ENCODE assay signal across 12 cellular contexts in genomic region chr6:51559059-51559458, GRCh38.
DNase-seq lines count a peak whose midpoint lies in the region; ATAC-seq, FAIRE-seq and TF ChIP-seq lines count a peak whose summit lies in the region.
"Had no signal": no experiment of that assay in that cellular context is flagged by ENCODE, and none has a peak within 500 bp of the region (broad histone marks: within the 10 kb centered on the region; RNA-seq: fewer than 3 reads in every experiment).

No MANE protein-coding gene starts in this region.

- H3K27me3 ChIP-seq in H1 (replicated peaks in 1 of 4; ENCODE audit: control insufficient read depth in 3 of 4, extremely low read depth in 1 of 4, insufficient read depth in 3 of 4, low read length in 3 of 4), result no peaks in the 10 kb centered on the region
- H3K27me3 ChIP-seq in small intestine (ENCODE audit: control insufficient read depth in 2 of 2, insufficient read depth in 2 of 2, low read length in 2 of 2), result no peaks in the 10 kb centered on the region

- no peaks in the 10 kb centered on the region for H3K36me3 ChIP-seq in H1 (ENCODE audit: control insufficient read depth in 2 of 4, insufficient read depth in 4 of 4, low read length in 3 of 4)
- no peaks in the 10 kb centered on the region for H3K36me3 ChIP-seq in small intestine (ENCODE audit: control insufficient read depth in 2 of 2, insufficient read depth in 2 of 2, low read length in 2 of 2)

- no peak overlapping the region for H2BK5ac ChIP-seq in H1 (ENCODE audit: low read depth, low read length)

- no peaks in the 10 kb centered on the region for H3K9me3 Mint-ChIP-seq in activated T-cell treated with anti-CD3 and anti-CD28 coated beads, Interleukin-2, amount 50 U/mL, for 4 hours
- H3K9me3 Mint-ChIP-seq: activated naive CD8-positive, alpha-beta T cell treated with anti-CD3 and anti-CD28 coated beads, Interleukin-2, amount 10 ng/mL, durations not matched to agents 7 days and 5 days; dendritic cell treated with granulocyte-macrophage colony-stimulating factor and Interleukin-4, amounts not matched to agents 40 ng/mL and 50 ng/mL, for 4 days; stimulated activated naive CD8-positive, alpha-beta T cell treated with anti-CD3 and anti-CD28 coated beads, Interleukin-15, Interleukin-2, amounts not matched to agents 100 ng/mL and 50 ng/mL, for 24 hours had no signal

- no peak overlapping the region for H3K18ac ChIP-seq in H1 (ENCODE audit: extremely low read depth, low read length)

- H3K4me3 ChIP-seq in H1 (ENCODE audit: extremely low read depth in 1 of 4, insufficient read depth in 2 of 4, low read depth in 3 of 4, low read length in 4 of 4), result no peak overlapping the region
- no peak overlapping the region for H3K4me3 ChIP-seq in small intestine (ENCODE audit: low read depth in 1 of 2, low read length in 2 of 2)

- TF ChIP-seq RAD21 in H1 (IDR thresholded peaks at IDR 0.05 in 1 of 2, conservative IDR thresholded peaks at IDR 0.05 in 1 of 2; ENCODE audit: low read depth in 2 of 2, low read length in 2 of 2), result peak; percentile 54 to 64

- ATAC-seq in HG03039 (IDR thresholded peaks at IDR 0.05; ENCODE audit: unreplicated experiment) (no peak), GM21381 (IDR thresholded peaks at IDR 0.05; ENCODE audit: unreplicated experiment) (no peak)
- ATAC-seq in activated T-cell treated with anti-CD3 and anti-CD28 coated beads, Interleukin-2, amount 50 U/mL, for 4 hours, result no peak

- H2BK12ac ChIP-seq in H1 (ENCODE audit: low read depth, low read length), result no peak overlapping the region

- H3K4me1 Mint-ChIP-seq in activated T-cell treated with anti-CD3 and anti-CD28 coated beads, Interleukin-2, amount 50 U/mL, for 4 hours (ENCODE audit: low read depth), result no peaks in the 10 kb centered on the region
- H3K4me1 Mint-ChIP-seq: activated naive CD8-positive, alpha-beta T cell treated with anti-CD3 and anti-CD28 coated beads, Interleukin-2, amount 10 ng/mL, durations not matched to agents 7 days and 5 days had no signal

- no peak overlapping the region for H3K27ac ChIP-seq in H1 (ENCODE audit: low read depth, low read length)
- H3K27ac ChIP-seq in small intestine (ENCODE audit: low read depth in 1 of 2, low read length in 1 of 2), result no peak overlapping the region

- no peak overlapping the region for H3K4me2 ChIP-seq in H1 (ENCODE audit: insufficient read depth in 1 of 2, low read depth in 2 of 2, low read length in 2 of 2)

- no peaks in the 10 kb centered on the region for H3K36me3 Mint-ChIP-seq in activated T-cell treated with anti-CD3 and anti-CD28 coated beads, Interleukin-2, amount 50 U/mL, for 4 hours (ENCODE audit: insufficient read depth)
- H3K36me3 Mint-ChIP-seq: activated naive CD8-positive, alpha-beta T cell treated with anti-CD3 and anti-CD28 coated beads, Interleukin-2, amount 10 ng/mL, durations not matched to agents 7 days and 5 days had no signal

- H3K4me1 ChIP-seq in H1 (replicated peaks in 1 of 4; ENCODE audit: control insufficient read depth in 3 of 4, insufficient read depth in 4 of 4, low read length in 3 of 4) (0 out of 7 replicates have a peak, but pooled peaks cover 0 to under 1% (median 0%) of the 10 kb centered on the region in 4 experiments), small intestine (ENCODE audit: control insufficient read depth in 2 of 2, insufficient read depth in 1 of 2, low read depth in 1 of 2, low read length in 1 of 2) (no peaks in the 10 kb centered on the region)

- no peak overlapping the region for H3K9ac ChIP-seq in H1 (replicated peaks in 1 of 4; ENCODE audit: extremely low read depth in 1 of 4, low read depth in 3 of 4, low read length in 3 of 4)

- H2BK15ac ChIP-seq in H1 (ENCODE audit: low read length), result no peak overlapping the region

- no peaks in the 10 kb centered on the region for H3K79me2 ChIP-seq in H1 (ENCODE audit: control insufficient read depth in 1 of 2, insufficient read depth in 2 of 2, low read length in 2 of 2)

- no peak overlapping the region for H2AFZ ChIP-seq in H1 (ENCODE audit: low read length)

- TF ChIP-seq EP300 in H1 (IDR thresholded peaks at IDR 0.05; ENCODE audit: borderline replicate concordance in 1 of 2, low read depth in 2 of 2, low read length in 2 of 2), result no peak

- WGBS in H1 (ENCODE audit: extremely low coverage in 1 of 2, insufficient coverage in 1 of 2, insufficient read length in 1 of 2, insufficient replicate concordance in 2 of 2, low coverage in 1 of 2, low lambda C conversion rate in 2 of 2, missing lambda C conversion rate in 1 of 2), 2 experiments, result 89% methylated on average over 2 of the region's 2 CpGs; no CpG with 5 or more reads in 1 of the 2 experiments
- 54 to 71% (median 66%) methylated on average over 2 of the region's 2 CpGs for WGBS in small intestine, 3 donors

- no peaks in the 10 kb centered on the region for H3K23me2 ChIP-seq in H1 (ENCODE audit: low read depth, low read length)

- H3K9me3 ChIP-seq in H1 (ENCODE audit: insufficient read depth in 2 of 2, low read depth in 1 of 2, low read length in 1 of 2), result no peaks in the 10 kb centered on the region
- no peaks in the 10 kb centered on the region for H3K9me3 ChIP-seq in small intestine (ENCODE audit: control insufficient read depth, low read depth)

- FAIRE-seq in GM18507 (lab: Jason Lieb, UNC) (peak; percentile 62), H1 (lab: Jason Lieb, UNC) (peak; percentile 68), small intestine (lab: Jason Lieb, UNC) (no peak)
- FAIRE-seq: frontal cortex had no signal

- no peaks in the 10 kb centered on the region for H3K27me3 Mint-ChIP-seq in activated T-cell treated with anti-CD3 and anti-CD28 coated beads, Interleukin-2, amount 50 U/mL, for 4 hours (ENCODE audit: low read depth)
- H3K27me3 Mint-ChIP-seq: activated naive CD8-positive, alpha-beta T cell treated with anti-CD3 and anti-CD28 coated beads, Interleukin-2, amount 10 ng/mL, durations not matched to agents 7 days and 5 days; dendritic cell treated with granulocyte-macrophage colony-stimulating factor and Interleukin-4, amounts not matched to agents 40 ng/mL and 50 ng/mL, for 4 days; stimulated activated naive CD8-positive, alpha-beta T cell treated with anti-CD3 and anti-CD28 coated beads, Interleukin-15, Interleukin-2, amounts not matched to agents 100 ng/mL and 50 ng/mL, for 24 hours had no signal

- H4K5ac ChIP-seq in H1 (ENCODE audit: insufficient read length, low read depth, low read length), result no peak overlapping the region

- H3K56ac ChIP-seq in H1 (replicated peaks; ENCODE audit: insufficient read length, low read depth, low read length), result no peak overlapping the region

- H3K79me1 ChIP-seq in H1 (ENCODE audit: low read depth, low read length), result no peaks in the 10 kb centered on the region

- POLR2A ChIA-PET in H1 (lab: Charles Lee; ENCODE audit: partially characterized antibody), result no interaction called here

- H2BK120ac ChIP-seq in H1 (replicated peaks; ENCODE audit: low read depth, low read length), result no peak overlapping the region

- H3K4me3 Mint-ChIP-seq in activated T-cell treated with anti-CD3 and anti-CD28 coated beads, Interleukin-2, amount 50 U/mL, for 4 hours, result no peak overlapping the region
- H3K4me3 Mint-ChIP-seq: activated naive CD8-positive, alpha-beta T cell treated with anti-CD3 and anti-CD28 coated beads, Interleukin-2, amount 10 ng/mL, durations not matched to agents 7 days and 5 days; dendritic cell treated with granulocyte-macrophage colony-stimulating factor and Interleukin-4, amounts not matched to agents 40 ng/mL and 50 ng/mL, for 4 days; stimulated activated naive CD8-positive, alpha-beta T cell treated with anti-CD3 and anti-CD28 coated beads, Interleukin-15, Interleukin-2, amounts not matched to agents 100 ng/mL and 50 ng/mL, for 24 hours had no signal

- no peak overlapping the region for H2AK5ac ChIP-seq in H1 (ENCODE audit: low read depth, low read length)

- H3K4ac ChIP-seq in H1 (replicated peaks; ENCODE audit: insufficient read length, low read depth, low read length), result no peak overlapping the region

- TF ChIP-seq CTCF in H1 (IDR thresholded peaks at IDR 0.05; ENCODE audit: control extremely low read depth in 1 of 3, insufficient read depth in 1 of 3, low read depth in 1 of 3, low read length in 3 of 3), result peak in 1 of 3 experiments; percentile 47; a peak in 1 of 4 replicates

- CTCF ChIA-PET in H1 (lab: Charles Lee; ENCODE audit: partially characterized antibody), result interaction anchor here (0.6 to 3.2 kb wide), 5 partner anchors 11 to 461 kb away, joined by 3 to 15 read pairs (median 3); no protein-coding TSS in a partner anchor

- no peak overlapping the region for H2BK20ac ChIP-seq in H1 (ENCODE audit: low read length)

- DNase-seq in GM18507 (ENCODE audit: extremely low spot score, insufficient read length, low read depth) (no peak), NCI-H526 treated with DMSO at 0.1 percent for 48 hours (lab: John Stamatoyannopoulos, UW) (peak; percentile 58), H1 (ENCODE audit: low read depth in 1 of 2, low spot score in 2 of 2) (no peak), small intestine (peak; percentile 2)
- DNase-seq in activated T-cell treated with anti-CD3 and anti-CD28 coated beads, Interleukin-2, amount 50 U/mL, for 4 hours, result no peak
- DNase-seq: activated naive CD8-positive, alpha-beta T cell treated with anti-CD3 and anti-CD28 coated beads, Interleukin-2, amount 10 ng/mL, durations not matched to agents 7 days and 5 days; NCI-H1417 treated with DMSO at 0.1 percent for 48 hours had no signal

- no peak overlapping the region for H3K14ac ChIP-seq in H1 (ENCODE audit: insufficient read length)

- no peak for TF ChIP-seq POLR2A in H1 (IDR thresholded peaks at IDR 0.05; ENCODE audit: control extremely low read depth in 1 of 2, low read depth in 2 of 2, low read length in 2 of 2)

- no peak overlapping the region for H3K23ac ChIP-seq in H1 (ENCODE audit: insufficient read length)

- no peak overlapping the region for H4K91ac ChIP-seq in H1 (replicated peaks; ENCODE audit: insufficient read length, low read length)

- H4K8ac ChIP-seq in H1 (ENCODE audit: extremely low read depth, insufficient read depth, low read length), result no peak overlapping the region

- no peaks in the 10 kb centered on the region for H4K20me1 ChIP-seq in H1 (replicated peaks in 1 of 2; ENCODE audit: control insufficient read depth in 1 of 2, insufficient read depth in 2 of 2, low read length in 2 of 2)

TF ChIP-seq in H1, 55 proteins besides CTCF, POLR2A, EP300 and RAD21 (continues in another document):
- TF ChIP-seq KDM4A (IDR thresholded peaks at IDR 0.05; ENCODE audit: low read depth, low read length, severe bottlenecking) (no peak), TAF1 (IDR thresholded peaks at IDR 0.05; ENCODE audit: low read depth, low read length) (no peak), HDAC6 (IDR thresholded peaks at IDR 0.05; ENCODE audit: low read depth, low read length) (no peak), CREB1 (IDR thresholded peaks at IDR 0.05) (no peak), SIRT6 (IDR thresholded peaks at IDR 0.05; ENCODE audit: low read length) (no peak), JUND (IDR thresholded peaks at IDR 0.05; ENCODE audit: low read length) (no peak), HDAC2 (IDR thresholded peaks at IDR 0.05; ENCODE audit: borderline replicate concordance in 1 of 2, low read depth in 2 of 2, low read length in 2 of 2) (no peak), NANOG (IDR thresholded peaks at IDR 0.05; ENCODE audit: insufficient read depth, low read depth, low read length, poor library complexity, severe bottlenecking) (no peak)

Comparison
In these comparisons a context has a peak if more than half of its experiments do, and no peak if none do; other contexts are left out.
1. DNase-seq: peak in NCI-H526 treated with DMSO at 0.1 percent for 48 hours (single experiment) and small intestine (single experiment); none in GM18507 (single experiment), H1 (0 of 2) and activated T-cell treated with anti-CD3 and anti-CD28 coated beads, Interleukin-2, amount 50 U/mL, for 4 hours (single experiment).